Comparison of ENCODE assay signal across 12 cellular contexts in genomic region chr19:1361601-1362384, GRCh38. TPM values are rescaled to one million over a fixed set of nuclear protein-coding genes. Genes with fewer than 3 reads are reported as not detected.
DNase-seq lines count a peak whose midpoint lies in the region; ATAC-seq, FAIRE-seq and TF ChIP-seq lines count a peak whose summit lies in the region.
"Had no signal": no experiment of that assay in that cellular context is flagged by ENCODE, and none has a peak within 500 bp of the region (broad histone marks: within the 10 kb centered on the region; RNA-seq: fewer than 3 reads in every experiment).

No MANE protein-coding gene starts in this region.

- peak overlapping the region; percentile 81 to 100 (median 95) for H3K4me2 ChIP-seq in BLaER1 treated with 17β-estradiol and CSF1 and Interleukin-3, amounts not matched to agents 10 nM and 100 nM
- H3K4me2 ChIP-seq in PC-3 (ENCODE audit: low read length) (no peak overlapping the region), endothelial cell of umbilical vein (ENCODE audit: insufficient read depth, low read length) (peak overlapping the region; percentile 28), OCI-LY7 (ENCODE audit: low read length) (no peak overlapping the region)

- BruUV-seq in PC-3 (replicated peaks; lab: Mats Ljungman, UMichigan), result no TSS peak
- no TSS peak for BruUV-seq in endothelial cell of umbilical vein (replicated peaks; lab: Mats Ljungman, UMichigan)
- no TSS peak for BruUV-seq in OCI-LY7 (replicated peaks; lab: Mats Ljungman, UMichigan)

- peaks cover 0 to 74% (median 0%) of the 10 kb centered on the region in 11 experiments; a peak in 10 of 22 replicates for H4K20me1 ChIP-seq in BLaER1 treated with 17β-estradiol and CSF1 and Interleukin-3, amounts not matched to agents 10 nM and 100 nM
- no peaks in the 10 kb centered on the region for H4K20me1 ChIP-seq in PC-3 (ENCODE audit: low read length)
- no peaks in the 10 kb centered on the region for H4K20me1 ChIP-seq in endothelial cell of umbilical vein (replicated peaks; ENCODE audit: control insufficient read depth, extremely low read depth, insufficient read depth, low read length)
- H4K20me1 ChIP-seq in OCI-LY7 (ENCODE audit: insufficient read depth, low read length), result no peaks in the 10 kb centered on the region

- H3K4me3 Mint-ChIP-seq in osteocyte (ENCODE audit: unreplicated experiment), result peak overlapping the region; percentile 69

- H3K79me2 ChIP-seq in PC-3 (ENCODE audit: low read length), result no peaks in the 10 kb centered on the region
- no peaks in the 10 kb centered on the region for H3K79me2 ChIP-seq in endothelial cell of umbilical vein (ENCODE audit: control insufficient read depth, insufficient read depth, low read length)
- H3K79me2 ChIP-seq in OCI-LY7 (ENCODE audit: insufficient read depth, low read depth, low read length), result no peaks in the 10 kb centered on the region

- H2AFZ ChIP-seq in PC-3 (ENCODE audit: low read length), result no peak overlapping the region
- no peak overlapping the region for H2AFZ ChIP-seq in endothelial cell of umbilical vein (ENCODE audit: low read depth, low read length)
- H2AFZ ChIP-seq in OCI-LY7 (ENCODE audit: low read length), result no peak overlapping the region

- H3K9me2 ChIP-seq in PC-3 (replicated peaks; ENCODE audit: low read length), result no peaks in the 10 kb centered on the region
- H3K9me2 ChIP-seq in OCI-LY7 (ENCODE audit: insufficient read depth, low read length), result no peaks in the 10 kb centered on the region

- no peaks in the 10 kb centered on the region for H3K9me3 Mint-ChIP-seq in osteocyte (ENCODE audit: unreplicated experiment)
- H3K9me3 Mint-ChIP-seq: T-helper 2 cell treated with Interferon-gamma antibody and Interleukin-4, amounts not matched to agents 5 μg/mL and 100 μg/mL, for 36 hours had no signal

- H3K4me1 ChIP-seq in BLaER1 treated with 17β-estradiol and CSF1 and Interleukin-3, amounts not matched to agents 10 nM and 100 nM, result peaks cover 60 to 90% (median 80%) of the 10 kb centered on the region in 10 experiments
- peaks cover 4% of the 10 kb centered on the region for H3K4me1 ChIP-seq in PC-3 (ENCODE audit: insufficient read depth, low read length)
- peaks cover 8% of the 10 kb centered on the region for H3K4me1 ChIP-seq in endothelial cell of umbilical vein (ENCODE audit: control insufficient read depth, extremely low read depth, insufficient read depth, low read length)
- peaks cover 3% of the 10 kb centered on the region for H3K4me1 ChIP-seq in OCI-LY7 (ENCODE audit: insufficient read depth, low read length, poor library complexity, severe bottlenecking)

- H3K27ac Mint-ChIP-seq in osteocyte (ENCODE audit: unreplicated experiment), result peak overlapping the region; percentile 91
- H3K27ac Mint-ChIP-seq: T-helper 2 cell treated with Interferon-gamma antibody and Interleukin-4, amounts not matched to agents 5 μg/mL and 100 μg/mL, for 36 hours had no signal

- H3K9me1 ChIP-seq in endothelial cell of umbilical vein (replicated peaks; ENCODE audit: control insufficient read depth, extremely low read depth, insufficient read depth, low read length), result no peaks in the 10 kb centered on the region

- no peak for TF ChIP-seq POLR2A in endothelial cell of umbilical vein (IDR thresholded peaks at IDR 0.05; ENCODE audit: low read depth, low read length)

- POLR2A ChIA-PET in PC-3 (lab: Charles Lee; ENCODE audit: unreplicated experiment) (no interaction called here), endothelial cell of umbilical vein (lab: Charles Lee) (no interaction called here), OCI-LY7 (lab: Charles Lee) (no interaction called here)

- TF ChIP-seq CTCF in PC-3 (conservative IDR thresholded peaks at IDR 0.05; ENCODE audit: low read depth, low read length) (no peak), endothelial cell of umbilical vein (IDR thresholded peaks at IDR 0.05; ENCODE audit: extremely low read depth in 1 of 2, insufficient read depth in 1 of 2, low read depth in 1 of 2, low read length in 2 of 2) (no peak), osteocyte (IDR thresholded peaks at IDR 0.05) (no peak), OCI-LY7 (conservative IDR thresholded peaks at IDR 0.05; ENCODE audit: low read length) (no peak)

- H3K27me3 Mint-ChIP-seq in osteocyte (ENCODE audit: unreplicated experiment), result no peaks in the 10 kb centered on the region

- intact Hi-C loops in PC-3 (cut with micrococcal nuclease) (no loop called here), endothelial cell of umbilical vein (cut with micrococcal nuclease) (no loop called here), OCI-LY7 (cut with micrococcal nuclease; ENCODE audit: unreplicated experiment) (no loop called here)

- H3K4me1 Mint-ChIP-seq in osteocyte (ENCODE audit: unreplicated experiment), result peaks cover 31% of the 10 kb centered on the region

- H3K27me3 ChIP-seq in BLaER1 treated with 17β-estradiol and CSF1 and Interleukin-3, amounts not matched to agents 10 nM and 100 nM, result peaks cover 0 to 12% (median 0%) of the 10 kb centered on the region in 11 experiments; a peak in 2 of 22 replicates
- H3K27me3 ChIP-seq in PC-3 (ENCODE audit: low read length) (no peaks in the 10 kb centered on the region), endothelial cell of umbilical vein (ENCODE audit: control insufficient read depth in 2 of 2, insufficient read depth in 2 of 2, low read length in 2 of 2) (no peaks in the 10 kb centered on the region)
- H3K27me3 ChIP-seq: adrenal gland had no signal

- peak overlapping the region in 9 of 11 experiments; percentile 49 to 92 (median 76); a peak in 18 of 22 replicates for H3K27ac ChIP-seq in BLaER1 treated with 17β-estradiol and CSF1 and Interleukin-3, amounts not matched to agents 10 nM and 100 nM
- H3K27ac ChIP-seq in PC-3 (ENCODE audit: low read length) (no peak overlapping the region), endothelial cell of umbilical vein (ENCODE audit: insufficient read depth, low read depth, low read length) (peak overlapping the region; percentile 5), OCI-LY7 (ENCODE audit: low read depth, low read length, poor library complexity, severe bottlenecking) (no peak overlapping the region)

- peak overlapping the region in 8 of 11 experiments; percentile 55 to 81 (median 68); a peak in 13 of 22 replicates for H3K9ac ChIP-seq in BLaER1 treated with 17β-estradiol and CSF1 and Interleukin-3, amounts not matched to agents 10 nM and 100 nM
- H3K9ac ChIP-seq in PC-3 (ENCODE audit: low read length) (no peak overlapping the region), endothelial cell of umbilical vein (replicated peaks; ENCODE audit: extremely low read depth, insufficient read depth, low read length) (no peak overlapping the region)

- dilution Hi-C loops in endothelial cell of umbilical vein (cut with MboI; ENCODE audit: extremely low pct_ligation_motif_present, low sequenced_read_pairs), result no loop called here

- peak; percentile 91 for FAIRE-seq in endothelial cell of umbilical vein (lab: Jason Lieb, UNC)
- FAIRE-seq: G401.6 had no signal

- peaks cover 45 to 70% (median 55%) of the 10 kb centered on the region in 11 experiments for H3K36me3 ChIP-seq in BLaER1 treated with 17β-estradiol and CSF1 and Interleukin-3, amounts not matched to agents 10 nM and 100 nM
- H3K36me3 ChIP-seq in PC-3 (ENCODE audit: low read depth, low read length), result no peaks in the 10 kb centered on the region; the same call in 1 of the 2 replicates
- peaks cover 0 to 31% of the 10 kb centered on the region in 2 experiments for H3K36me3 ChIP-seq in endothelial cell of umbilical vein (ENCODE audit: control insufficient read depth in 2 of 2, extremely low read depth in 1 of 2, insufficient read depth in 2 of 2, low read length in 2 of 2)
- peaks cover 96% of the 10 kb centered on the region for H3K36me3 ChIP-seq in OCI-LY7 (ENCODE audit: insufficient read depth, low read length)

- peak overlapping the region in 7 of 10 experiments; percentile 40 to 59 (median 46); a peak in 13 of 20 replicates for H3K4me3 ChIP-seq in BLaER1 treated with 17β-estradiol and CSF1 and Interleukin-3, amounts not matched to agents 10 nM and 100 nM
- H3K4me3 ChIP-seq in PC-3 (ENCODE audit: low read length), result no peak overlapping the region
- no peak overlapping the region for H3K4me3 ChIP-seq in endothelial cell of umbilical vein (replicated peaks in 1 of 3; ENCODE audit: insufficient read depth in 1 of 3, low read depth in 1 of 3, low read length in 3 of 3)
- H3K4me3 ChIP-seq in OCI-LY7 (ENCODE audit: low read depth, low read length, poor library complexity, severe bottlenecking), result no peak overlapping the region
- H3K4me3 ChIP-seq: adrenal gland had no signal

- CTCF ChIA-PET in PC-3 (lab: Charles Lee) (no interaction called here), endothelial cell of umbilical vein (lab: Charles Lee) (interaction anchor here (0.8 kb wide), 1 partner anchor 20 kb away, joined by 3 read pairs; no protein-coding TSS in a partner anchor), OCI-LY7 (lab: Charles Lee; ENCODE audit: unreplicated experiment) (no interaction called here)

- H3K9me3 ChIP-seq in BLaER1 treated with 17β-estradiol and CSF1 and Interleukin-3, amounts not matched to agents 10 nM and 100 nM (replicated peaks in 1 of 11), result no peaks in the 10 kb centered on the region
- no peaks in the 10 kb centered on the region for H3K9me3 ChIP-seq in PC-3 (ENCODE audit: low read length)
- no peaks in the 10 kb centered on the region for H3K9me3 ChIP-seq in endothelial cell of umbilical vein (replicated peaks; ENCODE audit: control insufficient read depth, insufficient read depth, low read length)
- no peaks in the 10 kb centered on the region for H3K9me3 ChIP-seq in OCI-LY7 (ENCODE audit: low read length)
- H3K9me3 ChIP-seq: adrenal gland had no signal

- DNase-seq in PC-3 (peak; percentile 49), endothelial cell of umbilical vein (ENCODE audit: low read depth, low spot score) (peak; percentile 24), osteocyte (ENCODE audit: extremely low spot score, unreplicated experiment) (no peak), amygdala (lab: John Stamatoyannopoulos, UW) (no peak), NCI-H345 treated with DMSO at 0.1 percent for 48 hours (lab: John Stamatoyannopoulos, UW; ENCODE audit: unreplicated experiment) (no peak), OCI-LY7 (ENCODE audit: low spot score) (no peak)
- DNase-seq: adrenal gland, NCI-H1048 had no signal

- H3F3A ChIP-seq in PC-3 (ENCODE audit: low read length, unreplicated experiment), result no peaks in the 10 kb centered on the region

- ATAC-seq in PC-3 (peak; percentile 33; the same call in 1 of the 2 replicates), GM21447 (IDR thresholded peaks at IDR 0.05; ENCODE audit: unreplicated experiment) (no peak)

- peaks cover 37% of the 10 kb centered on the region for H3K36me3 Mint-ChIP-seq in osteocyte (ENCODE audit: unreplicated experiment)

RNA-seq across cellular contexts. Expression of gene NDUFS7, which starts 21.9 kb away (rescaled TPM):
- total RNA-seq in PC-3 (2014; rRNA removed) (102 and 111 TPM in 2 replicates), endothelial cell of umbilical vein (95.8 and 101 TPM in 2 replicates), osteocyte (71.7 and 74.4 TPM in 2 replicates), OCI-LY7 (2022) (147 and 148 TPM in 2 replicates)
- 224 and 352 TPM in 2 replicates for polyA plus RNA-seq in endothelial cell of umbilical vein
- polyA plus RNA-seq in endothelial cell of umbilical vein (2011; cell fraction: cytosol; rRNA removed), result 111 and 137 TPM in 2 replicates
- 63.3 and 66.9 TPM in 2 replicates for polyA plus RNA-seq in endothelial cell of umbilical vein (2011; cell fraction: nucleus; rRNA removed)
- 59.2 and 90.6 TPM in 2 replicates for polyA plus RNA-seq in endothelial cell of umbilical vein (2012)
- polyA minus RNA-seq in endothelial cell of umbilical vein, result 31.8 and 37.6 TPM in 2 replicates
- 142 TPM for polyA minus RNA-seq in endothelial cell of umbilical vein (2011; cell fraction: cytosol; rRNA and poly(A)+ RNA removed)
- 14.0 and 19.4 TPM in 2 replicates for polyA minus RNA-seq in endothelial cell of umbilical vein (2011; cell fraction: nucleus; rRNA and poly(A)+ RNA removed)
- 125 and 132 TPM in 2 replicates for total RNA-seq in OCI-LY7 (2014; rRNA removed; shearing (Covaris generic))

RNA-seq across cellular contexts. Expression of gene GAMT, which starts 39.5 kb away (rescaled TPM):
- total RNA-seq in PC-3 (2014; rRNA removed), result 74.9 and 75.6 TPM in 2 replicates
- 20.0 and 22.1 TPM in 2 replicates for total RNA-seq in endothelial cell of umbilical vein
- 36.9 and 46.8 TPM in 2 replicates for polyA plus RNA-seq in endothelial cell of umbilical vein
- polyA plus RNA-seq in endothelial cell of umbilical vein (2011; cell fraction: cytosol; rRNA removed), result 18.4 and 26.8 TPM in 2 replicates
- polyA plus RNA-seq in endothelial cell of umbilical vein (2011; cell fraction: nucleus; rRNA removed), result 10.2 and 11.8 TPM in 2 replicates
- polyA plus RNA-seq in endothelial cell of umbilical vein (2012), result 22.2 and 26.2 TPM in 2 replicates
- polyA minus RNA-seq in endothelial cell of umbilical vein, result 14.3 and 21.7 TPM in 2 replicates
- polyA minus RNA-seq in endothelial cell of umbilical vein (2011; cell fraction: cytosol; rRNA and poly(A)+ RNA removed), result 24.1 TPM
- polyA minus RNA-seq in endothelial cell of umbilical vein (2011; cell fraction: nucleus; rRNA and poly(A)+ RNA removed), result 2.8 and 4.5 TPM in 2 replicates
- 31.2 and 35.3 TPM in 2 replicates for total RNA-seq in osteocyte
- total RNA-seq in OCI-LY7 (2014; rRNA removed; shearing (Covaris generic)), result 9.7 and 14.4 TPM in 2 replicates
- 17.6 and 27.5 TPM in 2 replicates for total RNA-seq in OCI-LY7 (2022)

RNA-seq across cellular contexts. Expression of gene DAZAP1, which starts 45.6 kb away (rescaled TPM):
- total RNA-seq in PC-3 (2014; rRNA removed) (177 and 178 TPM in 2 replicates), endothelial cell of umbilical vein (177 and 187 TPM in 2 replicates), osteocyte (91.0 and 101 TPM in 2 replicates), OCI-LY7 (2022) (373 and 383 TPM in 2 replicates)
- polyA plus RNA-seq in endothelial cell of umbilical vein, result 50.1 and 51.5 TPM in 2 replicates
- 56.8 and 65.7 TPM in 2 replicates for polyA plus RNA-seq in endothelial cell of umbilical vein (2011; cell fraction: cytosol; rRNA removed)
- polyA plus RNA-seq in endothelial cell of umbilical vein (2011; cell fraction: nucleus; rRNA removed), result 116 and 136 TPM in 2 replicates
- 91.7 and 104 TPM in 2 replicates for polyA plus RNA-seq in endothelial cell of umbilical vein (2012)
- polyA minus RNA-seq in endothelial cell of umbilical vein, result 49.1 and 54.8 TPM in 2 replicates
- polyA minus RNA-seq in endothelial cell of umbilical vein (2011; cell fraction: cytosol; rRNA and poly(A)+ RNA removed), result 45.0 TPM
- polyA minus RNA-seq in endothelial cell of umbilical vein (2011; cell fraction: nucleus; rRNA and poly(A)+ RNA removed), result 41.7 and 45.9 TPM in 2 replicates
- 170 and 210 TPM in 2 replicates for total RNA-seq in OCI-LY7 (2014; rRNA removed; shearing (Covaris generic))

Comparison
In these comparisons a context has a peak if more than half of its experiments do, and no peak if none do; other contexts are left out.
1. H3K27ac ChIP-seq: peak in BLaER1 treated with 17β-estradiol and CSF1 and Interleukin-3, amounts not matched to agents 10 nM and 100 nM (9 of 11) and endothelial cell of umbilical vein (single experiment); none in PC-3 (single experiment) and OCI-LY7 (single experiment).
2. H3K4me2 ChIP-seq: peak in BLaER1 treated with 17β-estradiol and CSF1 and Interleukin-3, amounts not matched to agents 10 nM and 100 nM (11 of 11) and endothelial cell of umbilical vein (single experiment); none in PC-3 (single experiment) and OCI-LY7 (single experiment).
3. H3K4me3 ChIP-seq: peak in BLaER1 treated with 17β-estradiol and CSF1 and Interleukin-3, amounts not matched to agents 10 nM and 100 nM (7 of 10); none in PC-3 (single experiment), endothelial cell of umbilical vein (0 of 3) and OCI-LY7 (single experiment).
4. H3K9ac ChIP-seq: peak in BLaER1 treated with 17β-estradiol and CSF1 and Interleukin-3, amounts not matched to agents 10 nM and 100 nM (8 of 11); none in PC-3 (single experiment) and endothelial cell of umbilical vein (single experiment).
5. DNase-seq: peak in PC-3 (single experiment) and endothelial cell of umbilical vein (single experiment); none in osteocyte (single experiment), amygdala (0 of 56), NCI-H345 treated with DMSO at 0.1 percent for 48 hours (single experiment) and OCI-LY7 (single experiment).